Comparison of ENCODE assay signal across 1 cellular context in genomic region chr12:106954462-106955376, GRCh38.
TF ChIP-seq lines count a peak whose summit lies in the region.

No MANE protein-coding gene starts in this region.

TF ChIP-seq in IMR-90, 13 proteins besides CTCF, POLR2A, EP300 and RAD21 (continued from another document):
- TF ChIP-seq, protein P1, sequence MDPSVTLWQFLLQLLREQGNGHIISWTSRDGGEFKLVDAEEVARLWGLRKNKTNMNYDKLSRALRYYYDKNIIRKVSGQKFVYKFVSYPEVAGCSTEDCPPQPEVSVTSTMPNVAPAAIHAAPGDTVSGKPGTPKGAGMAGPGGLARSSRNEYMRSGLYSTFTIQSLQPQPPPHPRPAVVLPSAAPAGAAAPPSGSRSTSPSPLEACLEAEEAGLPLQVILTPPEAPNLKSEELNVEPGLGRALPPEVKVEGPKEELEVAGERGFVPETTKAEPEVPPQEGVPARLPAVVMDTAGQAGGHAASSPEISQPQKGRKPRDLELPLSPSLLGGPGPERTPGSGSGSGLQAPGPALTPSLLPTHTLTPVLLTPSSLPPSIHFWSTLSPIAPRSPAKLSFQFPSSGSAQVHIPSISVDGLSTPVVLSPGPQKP (IDR thresholded peaks at IDR 0.05; ENCODE audit: borderline replicate concordance, low read depth, low read length), result no peak
- TF ChIP-seq MAFK (IDR thresholded peaks at IDR 0.05; ENCODE audit: low read depth, low read length), result no peak
- TF ChIP-seq CHD1 (IDR thresholded peaks at IDR 0.05; ENCODE audit: low read depth, low read length), result no peak
- TF ChIP-seq CEBPB (IDR thresholded peaks at IDR 0.05; ENCODE audit: low read depth, low read length), result peak; percentile 40; the same call in 1 of the 2 replicates
- TF ChIP-seq RFX5 (IDR thresholded peaks at IDR 0.05; ENCODE audit: low read depth, low read length), result no peak
- no peak for TF ChIP-seq RCOR1 (IDR thresholded peaks at IDR 0.05; ENCODE audit: insufficient replicate concordance, low read length)
- no peak; the same call in 1 of the 2 replicates for TF ChIP-seq MAZ (IDR thresholded peaks at IDR 0.05; ENCODE audit: borderline replicate concordance, low read depth, low read length)
- TF ChIP-seq USF2 (IDR thresholded peaks at IDR 0.05; ENCODE audit: low read depth, low read length), result peak; percentile 38; the same call in 1 of the 2 replicates
- TF ChIP-seq MXI1 (IDR thresholded peaks at IDR 0.05; ENCODE audit: borderline replicate concordance, low read depth, low read length), result no peak
TF ChIP-seq in IMR-90: peak in this region for 2.
